Comparison of ENCODE assay signal across 1 cellular context in the genomic region with DNA sequence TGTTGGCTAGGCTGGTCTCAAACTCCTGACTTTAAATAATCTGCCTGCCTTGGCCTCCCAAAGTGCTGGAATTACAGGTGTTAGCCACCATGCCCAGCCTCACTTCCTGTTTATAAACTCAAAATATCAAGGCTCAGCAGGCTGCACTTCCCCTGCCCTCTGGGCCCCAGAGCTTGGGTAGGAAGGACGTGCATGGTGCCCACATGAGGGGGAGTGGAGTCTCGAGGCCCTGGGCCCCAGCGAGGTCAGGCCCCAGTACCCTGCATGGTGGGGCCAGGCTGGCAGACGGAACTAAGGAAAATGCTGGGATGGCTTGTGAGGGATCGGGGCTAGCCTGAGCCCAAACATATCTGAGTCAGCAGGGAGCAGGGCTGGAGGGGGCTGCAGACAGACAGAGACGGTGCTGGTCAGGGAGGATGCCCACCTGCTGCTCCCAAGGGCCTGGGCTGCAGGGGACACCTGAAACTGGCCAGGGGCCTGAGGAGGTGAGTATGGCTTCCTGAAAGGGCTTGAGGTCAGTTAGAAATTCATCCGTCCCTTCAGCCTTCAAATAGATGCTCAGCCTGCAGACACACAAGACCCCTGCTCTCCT.
TF ChIP-seq lines count a peak whose summit lies in the region.

No MANE protein-coding gene starts in this region.

TF ChIP-seq in GM23338, 12 proteins besides CTCF, POLR2A, EP300 and RAD21:
- TF ChIP-seq, protein P1, sequence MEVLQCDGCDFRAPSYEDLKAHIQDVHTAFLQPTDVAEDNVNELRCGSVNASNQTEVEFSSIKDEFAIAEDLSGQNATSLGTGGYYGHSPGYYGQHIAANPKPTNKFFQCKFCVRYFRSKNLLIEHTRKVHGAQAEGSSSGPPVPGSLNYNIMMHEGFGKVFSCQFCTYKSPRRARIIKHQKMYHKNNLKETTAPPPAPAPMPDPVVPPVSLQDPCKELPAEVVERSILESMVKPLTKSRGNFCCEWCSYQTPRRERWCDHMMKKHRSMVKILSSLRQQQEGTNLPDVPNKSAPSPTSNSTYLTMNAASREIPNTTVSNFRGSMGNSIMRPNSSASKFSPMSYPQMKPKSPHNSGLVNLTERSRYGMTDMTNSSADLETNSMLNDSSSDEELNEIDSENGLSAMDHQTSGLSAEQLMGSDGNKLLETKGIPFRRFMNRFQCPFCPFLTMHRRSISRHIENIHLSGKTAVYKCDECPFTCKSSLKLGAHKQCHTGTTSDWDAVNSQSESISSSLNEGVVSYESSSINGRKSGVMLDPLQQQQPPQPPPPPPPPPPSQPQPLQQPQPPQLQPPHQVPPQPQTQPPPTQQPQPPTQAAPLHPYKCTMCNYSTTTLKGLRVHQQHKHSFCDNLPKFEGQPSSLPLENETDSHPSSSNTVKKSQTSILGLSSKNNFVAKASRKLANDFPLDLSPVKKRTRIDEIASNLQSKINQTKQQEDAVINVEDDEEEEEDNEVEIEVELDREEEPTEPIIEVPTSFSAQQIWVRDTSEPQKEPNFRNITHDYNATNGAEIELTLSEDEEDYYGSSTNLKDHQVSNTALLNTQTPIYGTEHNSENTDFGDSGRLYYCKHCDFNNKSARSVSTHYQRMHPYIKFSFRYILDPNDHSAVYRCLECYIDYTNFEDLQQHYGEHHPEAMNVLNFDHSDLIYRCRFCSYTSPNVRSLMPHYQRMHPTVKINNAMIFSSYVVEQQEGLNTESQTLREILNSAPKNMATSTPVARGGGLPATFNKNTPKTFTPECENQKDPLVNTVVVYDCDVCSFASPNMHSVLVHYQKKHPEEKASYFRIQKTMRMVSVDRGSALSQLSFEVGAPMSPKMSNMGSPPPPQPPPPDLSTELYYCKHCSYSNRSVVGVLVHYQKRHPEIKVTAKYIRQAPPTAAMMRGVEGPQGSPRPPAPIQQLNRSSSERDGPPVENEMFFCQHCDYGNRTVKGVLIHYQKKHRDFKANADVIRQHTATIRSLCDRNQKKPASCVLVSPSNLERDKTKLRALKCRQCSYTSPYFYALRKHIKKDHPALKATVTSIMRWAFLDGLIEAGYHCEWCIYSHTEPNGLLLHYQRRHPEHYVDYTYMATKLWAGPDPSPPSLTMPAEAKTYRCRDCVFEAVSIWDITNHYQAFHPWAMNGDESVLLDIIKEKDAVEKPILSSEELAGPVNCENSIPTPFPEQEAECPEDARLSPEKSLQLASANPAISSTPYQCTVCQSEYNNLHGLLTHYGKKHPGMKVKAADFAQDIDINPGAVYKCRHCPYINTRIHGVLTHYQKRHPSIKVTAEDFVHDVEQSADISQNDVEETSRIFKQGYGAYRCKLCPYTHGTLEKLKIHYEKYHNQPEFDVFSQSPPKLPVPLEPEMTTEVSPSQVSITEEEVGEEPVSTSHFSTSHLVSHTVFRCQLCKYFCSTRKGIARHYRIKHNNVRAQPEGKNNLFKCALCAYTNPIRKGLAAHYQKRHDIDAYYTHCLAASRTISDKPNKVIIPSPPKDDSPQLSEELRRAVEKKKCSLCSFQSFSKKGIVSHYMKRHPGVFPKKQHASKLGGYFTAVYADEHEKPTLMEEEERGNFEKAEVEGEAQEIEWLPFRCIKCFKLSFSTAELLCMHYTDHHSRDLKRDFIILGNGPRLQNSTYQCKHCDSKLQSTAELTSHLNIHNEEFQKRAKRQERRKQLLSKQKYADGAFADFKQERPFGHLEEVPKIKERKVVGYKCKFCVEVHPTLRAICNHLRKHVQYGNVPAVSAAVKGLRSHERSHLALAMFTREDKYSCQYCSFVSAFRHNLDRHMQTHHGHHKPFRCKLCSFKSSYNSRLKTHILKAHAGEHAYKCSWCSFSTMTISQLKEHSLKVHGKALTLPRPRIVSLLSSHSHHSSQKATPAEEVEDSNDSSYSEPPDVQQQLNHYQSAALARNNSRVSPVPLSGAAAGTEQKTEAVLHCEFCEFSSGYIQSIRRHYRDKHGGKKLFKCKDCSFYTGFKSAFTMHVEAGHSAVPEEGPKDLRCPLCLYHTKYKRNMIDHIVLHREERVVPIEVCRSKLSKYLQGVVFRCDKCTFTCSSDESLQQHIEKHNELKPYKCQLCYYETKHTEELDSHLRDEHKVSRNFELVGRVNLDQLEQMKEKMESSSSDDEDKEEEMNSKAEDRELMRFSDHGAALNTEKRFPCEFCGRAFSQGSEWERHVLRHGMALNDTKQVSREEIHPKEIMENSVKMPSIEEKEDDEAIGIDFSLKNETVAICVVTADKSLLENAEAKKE (CRISPR knock-in tag; IDR thresholded peaks at IDR 0.05), result no peak
- TF ChIP-seq STAT1 (IDR thresholded peaks at IDR 0.05; ENCODE audit: unreplicated experiment) (no peak), ZNF331 (CRISPR knock-in tag; IDR thresholded peaks at IDR 0.05; ENCODE audit: low read depth) (no peak), JUNB (IDR thresholded peaks at IDR 0.05; ENCODE audit: unreplicated experiment) (no peak), EZH2 (IDR thresholded peaks at IDR 0.05; ENCODE audit: low read depth, unreplicated experiment) (no peak), EZH2phosphoT487 (IDR thresholded peaks at IDR 0.05; ENCODE audit: unreplicated experiment) (no peak), CREB1 (CRISPR knock-in tag; IDR thresholded peaks at IDR 0.05; ENCODE audit: low read depth) (no peak), POLR2AphosphoS5 (IDR thresholded peaks at IDR 0.05; ENCODE audit: low read depth) (no peak), ZNF114 (CRISPR knock-in tag; IDR thresholded peaks at IDR 0.05) (no peak), NANOG (IDR thresholded peaks at IDR 0.05; ENCODE audit: borderline replicate concordance) (no peak)
- TF ChIP-seq, protein P2, sequence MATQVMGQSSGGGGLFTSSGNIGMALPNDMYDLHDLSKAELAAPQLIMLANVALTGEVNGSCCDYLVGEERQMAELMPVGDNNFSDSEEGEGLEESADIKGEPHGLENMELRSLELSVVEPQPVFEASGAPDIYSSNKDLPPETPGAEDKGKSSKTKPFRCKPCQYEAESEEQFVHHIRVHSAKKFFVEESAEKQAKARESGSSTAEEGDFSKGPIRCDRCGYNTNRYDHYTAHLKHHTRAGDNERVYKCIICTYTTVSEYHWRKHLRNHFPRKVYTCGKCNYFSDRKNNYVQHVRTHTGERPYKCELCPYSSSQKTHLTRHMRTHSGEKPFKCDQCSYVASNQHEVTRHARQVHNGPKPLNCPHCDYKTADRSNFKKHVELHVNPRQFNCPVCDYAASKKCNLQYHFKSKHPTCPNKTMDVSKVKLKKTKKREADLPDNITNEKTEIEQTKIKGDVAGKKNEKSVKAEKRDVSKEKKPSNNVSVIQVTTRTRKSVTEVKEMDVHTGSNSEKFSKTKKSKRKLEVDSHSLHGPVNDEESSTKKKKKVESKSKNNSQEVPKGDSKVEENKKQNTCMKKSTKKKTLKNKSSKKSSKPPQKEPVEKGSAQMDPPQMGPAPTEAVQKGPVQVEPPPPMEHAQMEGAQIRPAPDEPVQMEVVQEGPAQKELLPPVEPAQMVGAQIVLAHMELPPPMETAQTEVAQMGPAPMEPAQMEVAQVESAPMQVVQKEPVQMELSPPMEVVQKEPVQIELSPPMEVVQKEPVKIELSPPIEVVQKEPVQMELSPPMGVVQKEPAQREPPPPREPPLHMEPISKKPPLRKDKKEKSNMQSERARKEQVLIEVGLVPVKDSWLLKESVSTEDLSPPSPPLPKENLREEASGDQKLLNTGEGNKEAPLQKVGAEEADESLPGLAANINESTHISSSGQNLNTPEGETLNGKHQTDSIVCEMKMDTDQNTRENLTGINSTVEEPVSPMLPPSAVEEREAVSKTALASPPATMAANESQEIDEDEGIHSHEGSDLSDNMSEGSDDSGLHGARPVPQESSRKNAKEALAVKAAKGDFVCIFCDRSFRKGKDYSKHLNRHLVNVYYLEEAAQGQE (IDR thresholded peaks at IDR 0.05; ENCODE audit: unreplicated experiment), result no peak
- TF ChIP-seq, protein P3, sequence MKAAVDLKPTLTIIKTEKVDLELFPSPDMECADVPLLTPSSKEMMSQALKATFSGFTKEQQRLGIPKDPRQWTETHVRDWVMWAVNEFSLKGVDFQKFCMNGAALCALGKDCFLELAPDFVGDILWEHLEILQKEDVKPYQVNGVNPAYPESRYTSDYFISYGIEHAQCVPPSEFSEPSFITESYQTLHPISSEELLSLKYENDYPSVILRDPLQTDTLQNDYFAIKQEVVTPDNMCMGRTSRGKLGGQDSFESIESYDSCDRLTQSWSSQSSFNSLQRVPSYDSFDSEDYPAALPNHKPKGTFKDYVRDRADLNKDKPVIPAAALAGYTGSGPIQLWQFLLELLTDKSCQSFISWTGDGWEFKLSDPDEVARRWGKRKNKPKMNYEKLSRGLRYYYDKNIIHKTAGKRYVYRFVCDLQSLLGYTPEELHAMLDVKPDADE (IDR thresholded peaks at IDR 0.05), result no peak
TF ChIP-seq in GM23338: peak in this region for 0.
